ENCODE assay signal across 15 cellular contexts in the genomic region with DNA sequence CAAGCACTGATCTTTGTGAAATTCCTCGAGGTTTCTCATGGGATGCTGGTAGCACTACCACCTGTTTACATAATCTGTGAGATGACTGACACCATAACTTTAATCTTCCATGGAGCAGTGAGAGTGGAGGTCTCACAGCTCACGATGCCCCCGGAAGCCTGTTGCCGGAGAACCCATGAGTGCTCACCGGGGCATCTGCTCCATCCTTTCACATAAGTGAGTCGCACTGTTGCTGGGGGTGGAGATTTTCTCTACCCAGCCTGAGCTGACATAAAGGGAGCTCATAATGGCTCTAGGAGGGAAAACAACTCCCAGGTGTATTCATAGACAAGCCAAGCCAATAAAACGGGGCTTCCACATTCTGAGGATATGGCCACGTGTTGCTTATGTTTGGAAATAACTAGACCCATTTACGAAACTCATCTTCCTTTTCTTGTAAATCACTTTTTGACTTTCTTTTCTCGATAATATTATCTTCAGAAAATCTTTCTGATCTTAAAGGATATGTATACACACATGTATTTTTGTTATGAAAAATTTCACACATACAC. TPM values are rescaled to one million over a fixed set of nuclear protein-coding genes. Genes with fewer than 3 reads are reported as not detected.
DNase-seq lines count a peak whose midpoint lies in the region; ATAC-seq and TF ChIP-seq lines count a peak whose summit lies in the region.
"Had no signal": no experiment of that assay in that cellular context is flagged by ENCODE, and none has a peak within 500 bp of the region (broad histone marks: within the 10 kb centered on the region; RNA-seq: fewer than 3 reads in every experiment).

No MANE protein-coding gene starts in this region.

- no peaks in the 10 kb centered on the region for H3K27me3 ChIP-seq in osteoblast (ENCODE audit: insufficient read depth, low read length)
- no peaks in the 10 kb centered on the region for H3K27me3 ChIP-seq in SK-N-SH (ENCODE audit: insufficient read depth)

- no peak overlapping the region for H2AFZ ChIP-seq in osteoblast (ENCODE audit: low read length)
- no peak overlapping the region for H2AFZ ChIP-seq in SK-N-SH (ENCODE audit: low read depth)

- CTCF ChIA-PET in HEK293 (lab: Yijun Ruan, JAX): no interaction called here
- CTCF ChIA-PET in SK-N-SH (lab: Yijun Ruan, JAX): interaction anchor here (1.5 kb wide), 1 partner anchor 35 kb away, joined by 4 read pairs; no protein-coding TSS in a partner anchor

- H4K20me1 ChIP-seq in osteoblast (ENCODE audit: insufficient read depth, low read length): no peaks in the 10 kb centered on the region
- H4K20me1 ChIP-seq in SK-N-SH (ENCODE audit: insufficient read depth): no peaks in the 10 kb centered on the region

- H3K4me3 ChIP-seq in HEK293 (ENCODE audit: low read depth, low read length): no peak overlapping the region
- H3K4me3 ChIP-seq in osteoblast (ENCODE audit: insufficient read depth, low read length): no peak overlapping the region
- no peak overlapping the region for H3K4me3 ChIP-seq in SK-N-SH (ENCODE audit: low read depth in 2 of 2, low read length in 1 of 2)
- H3K4me3 ChIP-seq: HAP-1 had no signal

- no peak for TF ChIP-seq RAD21 in SK-N-SH (IDR thresholded peaks at IDR 0.05; ENCODE audit: low read length)

- no peaks in the 10 kb centered on the region for H3F3A ChIP-seq in SK-N-SH (replicated peaks; ENCODE audit: insufficient read depth)

- no peaks in the 10 kb centered on the region for H3K4me1 ChIP-seq in HEK293 (ENCODE audit: control insufficient read depth, insufficient read depth, low read length)
- H3K4me1 ChIP-seq in osteoblast (ENCODE audit: insufficient read depth, low read length): peaks cover 6% of the 10 kb centered on the region
- H3K4me1 ChIP-seq in SK-N-SH (ENCODE audit: control insufficient read depth in 1 of 2, insufficient read depth in 2 of 2, low read depth in 1 of 2, low read length in 1 of 2): peaks cover 0 to 7% of the 10 kb centered on the region in 2 experiments; a peak in 1 of 4 replicates
- H3K4me1 ChIP-seq: HAP-1 had no signal

- H3K27ac ChIP-seq in HEK293 (ENCODE audit: extremely low read depth, low read depth, low read length) (no peak overlapping the region), osteoblast (ENCODE audit: low read depth, low read length) (no peak overlapping the region), SK-N-SH (ENCODE audit: low read depth in 2 of 2, low read length in 1 of 2) (no peak overlapping the region)

- no peaks in the 10 kb centered on the region for H3K36me3 ChIP-seq in HEK293 (ENCODE audit: control insufficient read depth in 2 of 2, insufficient read depth in 1 of 2, low read length in 2 of 2)
- H3K36me3 ChIP-seq in osteoblast (ENCODE audit: insufficient read depth, low read length): no peaks in the 10 kb centered on the region
- H3K36me3 ChIP-seq in SK-N-SH (replicated peaks in 1 of 2; ENCODE audit: control insufficient read depth in 1 of 2, insufficient read depth in 2 of 2, low read length in 1 of 2): no peaks in the 10 kb centered on the region
- H3K36me3 ChIP-seq: HAP-1 had no signal

- H3K9me3 ChIP-seq in HEK293 (ENCODE audit: control insufficient read depth, insufficient read depth, low read depth, low read length) (no peaks in the 10 kb centered on the region), osteoblast (ENCODE audit: low read depth, low read length) (no peaks in the 10 kb centered on the region), SK-N-SH (no peaks in the 10 kb centered on the region)
- H3K9me3 ChIP-seq: HAP-1 had no signal

- intact Hi-C loops in Right ventricle myocardium inferior (cut with DNase I) (no loop called here), left ventricle myocardium superior (cut with micrococcal nuclease) (no loop called here)

- DNase-seq in Right ventricle myocardium inferior (ENCODE audit: missing footprints): peak; percentile 53
- no peak for DNase-seq in left ventricle myocardium superior
- peak; percentile 73 for DNase-seq in osteoblast (ENCODE audit: insufficient read length, low spot score, missing footprints)
- DNase-seq in SK-N-SH: no peak
- DNase-seq in HK-2 (ENCODE audit: unreplicated experiment): no peak
- DNase-seq: 8988T; C1 segment of cervical spinal cord; Calu3; CD4-positive, alpha-beta memory T cell; COR-L47; DMS153; DND-41; GOT3 had no signal

- TF ChIP-seq EP300 in SK-N-SH (IDR thresholded peaks at IDR 0.05; ENCODE audit: borderline replicate concordance in 1 of 2, low read depth in 1 of 2, low read length in 1 of 2): no peak

- H3K79me2 ChIP-seq in osteoblast (ENCODE audit: insufficient read depth, low read length) (no peaks in the 10 kb centered on the region), SK-N-SH (ENCODE audit: insufficient read depth) (no peaks in the 10 kb centered on the region)

- no peak overlapping the region for H3K9ac ChIP-seq in SK-N-SH

- H3K9me2 ChIP-seq in SK-N-SH: no peaks in the 10 kb centered on the region

- TF ChIP-seq CTCF in HEK293 (tag by site-specific recombination; IDR thresholded peaks at IDR 0.05) (no peak), osteoblast (IDR thresholded peaks at IDR 0.05; ENCODE audit: extremely low read depth, low read depth, low read length) (no peak), SK-N-SH (IDR thresholded peaks at IDR 0.05) (no peak)

- ATAC-seq in Right ventricle myocardium inferior (no peak), left ventricle myocardium superior (no peak)

- POLR2A ChIA-PET in HEK293 (lab: Yijun Ruan, JAX) (no interaction called here), SK-N-SH (lab: Yijun Ruan, JAX) (no interaction called here)

- H3K4me2 ChIP-seq in osteoblast (ENCODE audit: insufficient read depth, low read length) (no peak overlapping the region), SK-N-SH (no peak overlapping the region)

- 62% methylated on average over 10 of the region's 10 CpGs for WGBS in SK-N-SH (ENCODE audit: low lambda C conversion rate)

TF ChIP-seq in HEK293, 187 proteins besides CTCF, POLR2A, EP300 and RAD21:
- TF ChIP-seq ZNF248 (tag by site-specific recombination; IDR thresholded peaks at IDR 0.05): no peak
- no peak for TF ChIP-seq ZNF239 (tag by site-specific recombination; IDR thresholded peaks at IDR 0.05)
- TF ChIP-seq SCRT2 (tag by site-specific recombination; IDR thresholded peaks at IDR 0.05): peak; percentile 50
- TF ChIP-seq ZNF670 (tag by site-specific recombination; IDR thresholded peaks at IDR 0.05; ENCODE audit: low read depth): no peak

TF ChIP-seq in SK-N-SH, 30 proteins besides CTCF, POLR2A, EP300 and RAD21:
- TF ChIP-seq FOXM1 (IDR thresholded peaks at IDR 0.05; ENCODE audit: low read depth) (no peak), NRF1 (IDR thresholded peaks at IDR 0.05; ENCODE audit: low read depth, low read length) (no peak), FOSL2 (IDR thresholded peaks at IDR 0.05; ENCODE audit: borderline replicate concordance, low read depth) (no peak)
TF ChIP-seq in SK-N-SH: peak in this region for 0.

RNA-seq across cellular contexts. Expression of gene GFPT2, which starts 11.2 kb away (rescaled TPM):
- total RNA-seq in Right ventricle myocardium inferior (15.3 TPM), left ventricle myocardium superior (15.3 TPM), osteoblast (30.4 and 39.5 TPM in 2 replicates)
- 8.1 and 8.9 TPM in 2 replicates for polyA plus RNA-seq in SK-N-SH (2012; rRNA removed)
- 7.2 and 8.7 TPM in 2 replicates for polyA plus RNA-seq in SK-N-SH (2012; cell fraction: cytosol; rRNA removed)
- 10.5 and 13.5 TPM in 2 replicates for polyA plus RNA-seq in SK-N-SH (2012; cell fraction: nucleus; rRNA removed)
- total RNA-seq: Calu3 had no signal

Comparison
In these comparisons a context has a peak if more than half of its experiments do, and no peak if none do; other contexts are left out.
1. DNase-seq: peak in Right ventricle myocardium inferior (single experiment) and osteoblast (single experiment); none in left ventricle myocardium superior (single experiment), SK-N-SH (single experiment) and HK-2 (single experiment).